In the genomic region with DNA sequence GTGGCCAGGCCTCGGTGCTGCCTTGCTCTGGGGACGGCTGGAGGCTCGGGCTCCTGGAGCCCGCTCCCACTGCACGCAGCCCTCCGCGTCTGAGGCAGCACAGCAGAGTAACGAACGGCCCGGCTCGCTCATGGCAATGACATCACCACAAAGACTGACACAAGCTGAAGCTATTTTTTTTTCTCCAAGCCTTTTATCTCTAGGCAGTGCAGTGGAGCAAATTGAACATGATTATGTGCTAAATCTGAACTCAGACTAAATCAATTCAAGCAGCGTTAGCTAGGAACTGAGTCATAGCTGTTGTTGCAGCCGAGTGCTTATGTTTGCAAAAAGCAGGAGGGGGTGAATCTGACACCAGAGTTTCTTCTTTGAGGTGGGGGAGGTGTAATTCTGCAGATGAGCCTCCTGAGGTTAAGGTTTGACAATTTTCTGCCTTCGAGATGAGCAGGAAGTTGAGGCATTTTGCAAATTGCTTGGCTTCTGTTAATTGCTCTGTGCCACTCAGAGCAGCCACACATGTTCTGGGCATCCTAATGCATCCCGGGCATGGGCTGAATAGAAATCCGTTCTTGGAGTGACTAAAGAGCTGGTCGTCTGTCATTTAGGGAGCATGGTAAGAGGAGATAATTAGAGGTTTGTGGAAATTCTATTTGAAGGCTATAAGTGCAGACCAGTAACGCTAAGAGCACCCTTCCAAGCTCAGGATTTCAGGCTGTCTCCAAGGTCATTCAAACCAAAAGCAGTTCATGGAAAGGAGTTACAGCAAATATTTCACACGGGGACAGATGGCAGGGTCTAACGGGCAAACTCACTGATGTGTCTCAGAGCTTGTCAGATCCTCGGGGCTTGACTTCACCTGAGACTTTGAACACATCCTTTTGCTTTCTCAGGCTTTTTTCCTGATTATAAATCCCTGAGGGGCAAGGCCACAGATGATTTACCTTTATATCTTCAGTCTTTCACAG, we compare ENCODE assay signal across 9 cellular contexts.
DNase-seq lines count a peak whose midpoint lies in the region; ATAC-seq, FAIRE-seq and TF ChIP-seq lines count a peak whose summit lies in the region.
"Had no signal": no experiment of that assay in that cellular context is flagged by ENCODE, and none has a peak within 500 bp of the region (broad histone marks: within the 10 kb centered on the region; RNA-seq: fewer than 3 reads in every experiment).

No MANE protein-coding gene starts in this region.

- H4K5ac ChIP-seq in H1 (ENCODE audit: insufficient read length, low read depth, low read length), result no peak overlapping the region

- TF ChIP-seq RAD21 in H1 (IDR thresholded peaks at IDR 0.05 in 1 of 2, conservative IDR thresholded peaks at IDR 0.05 in 1 of 2; ENCODE audit: low read depth in 2 of 2, low read length in 2 of 2), result no peak

- POLR2A ChIA-PET in H1 (lab: Charles Lee; ENCODE audit: partially characterized antibody) (interaction anchor here (1.9 kb wide), 1 partner anchor 11 kb away, joined by 4 read pairs; no protein-coding TSS in a partner anchor), GM10248 (lab: Yijun Ruan, JAX) (no interaction called here)

- no peak overlapping the region for H3K4ac ChIP-seq in H1 (replicated peaks; ENCODE audit: insufficient read length, low read depth, low read length)

- no peaks in the 10 kb centered on the region for H3K27me3 ChIP-seq in H1 (replicated peaks in 1 of 4; ENCODE audit: control insufficient read depth in 3 of 4, extremely low read depth in 1 of 4, insufficient read depth in 3 of 4, low read length in 3 of 4)
- no peaks in the 10 kb centered on the region for H3K27me3 ChIP-seq in tibial artery

- H3K4me1 ChIP-seq in H1 (replicated peaks in 1 of 4; ENCODE audit: control insufficient read depth in 3 of 4, insufficient read depth in 4 of 4, low read length in 3 of 4) (peaks cover 0 to 7% (median 3%) of the 10 kb centered on the region in 4 experiments; a peak in 3 of 7 replicates), tibial artery (peaks cover 0 to 94% (median 46%) of the 10 kb centered on the region in 4 donors)

- no peaks in the 10 kb centered on the region for H3K79me2 ChIP-seq in H1 (ENCODE audit: control insufficient read depth in 1 of 2, insufficient read depth in 2 of 2, low read length in 2 of 2)

- no peak overlapping the region for H3K56ac ChIP-seq in H1 (replicated peaks; ENCODE audit: insufficient read length, low read depth, low read length)

- no peak overlapping the region for H2BK20ac ChIP-seq in H1 (ENCODE audit: low read length)

- H2BK5ac ChIP-seq in H1 (ENCODE audit: low read depth, low read length), result no peak overlapping the region

- H3K18ac ChIP-seq in H1 (ENCODE audit: extremely low read depth, low read length), result no peak overlapping the region

- no peaks in the 10 kb centered on the region for H3K79me1 ChIP-seq in H1 (ENCODE audit: low read depth, low read length)

- intact Hi-C loops in tibial artery (cut with DNase I; ENCODE audit: low total_unique reads), result no loop called here
- intact Hi-C loops in activated T-helper 2 cell treated with anti-CD3 and anti-CD28 coated beads, Interferon-gamma antibody, Interleukin-2, Interleukin-4, amounts not matched to agents 10 μg/mL and 5 μg/mL and 100 μg/mL, durations not matched to agents 14 hours and 24 hours and 36 hours (cut with micrococcal nuclease), result no loop called here

- no peaks in the 10 kb centered on the region for H4K20me1 ChIP-seq in H1 (replicated peaks in 1 of 2; ENCODE audit: control insufficient read depth in 1 of 2, insufficient read depth in 2 of 2, low read length in 2 of 2)

- no peaks in the 10 kb centered on the region for H3K9me3 ChIP-seq in H1 (ENCODE audit: insufficient read depth in 2 of 2, low read depth in 1 of 2, low read length in 1 of 2)
- H3K9me3 ChIP-seq in tibial artery, result no peaks in the 10 kb centered on the region

- no peak overlapping the region for H3K4me3 Mint-ChIP-seq in activated T-helper 2 cell treated with anti-CD3 and anti-CD28 coated beads, Interferon-gamma antibody, Interleukin-2, Interleukin-4, amounts not matched to agents 10 μg/mL and 5 μg/mL and 100 μg/mL, durations not matched to agents 14 hours and 24 hours and 36 hours (ENCODE audit: low read depth)

- TF ChIP-seq CTCF in H1 (IDR thresholded peaks at IDR 0.05; ENCODE audit: control extremely low read depth in 1 of 3, insufficient read depth in 1 of 3, low read depth in 1 of 3, low read length in 3 of 3) (no peak), tibial artery (IDR thresholded peaks at IDR 0.05) (no peak), GM10248 (IDR thresholded peaks at IDR 0.05; ENCODE audit: control extremely low read depth, extremely low read depth, low read depth, missing control alignments) (no peak)

- H3K36me3 ChIP-seq in H1 (ENCODE audit: control insufficient read depth in 2 of 4, insufficient read depth in 4 of 4, low read length in 3 of 4), result no peaks in the 10 kb centered on the region
- no peaks in the 10 kb centered on the region for H3K36me3 ChIP-seq in tibial artery

- no peak overlapping the region for H3K14ac ChIP-seq in H1 (ENCODE audit: insufficient read length)

- no peak overlapping the region for H2BK15ac ChIP-seq in H1 (ENCODE audit: low read length)

- no peak overlapping the region for H2BK120ac ChIP-seq in H1 (replicated peaks; ENCODE audit: low read depth, low read length)

- peaks cover 20% of the 10 kb centered on the region for H3K27me3 Mint-ChIP-seq in activated T-helper 2 cell treated with anti-CD3 and anti-CD28 coated beads, Interferon-gamma antibody, Interleukin-2, Interleukin-4, amounts not matched to agents 10 μg/mL and 5 μg/mL and 100 μg/mL, durations not matched to agents 14 hours and 24 hours and 36 hours (ENCODE audit: low read depth)

- no peak for TF ChIP-seq POLR2A in H1 (IDR thresholded peaks at IDR 0.05; ENCODE audit: control extremely low read depth in 1 of 2, low read depth in 2 of 2, low read length in 2 of 2)

- ATAC-seq in HG02763 (IDR thresholded peaks at IDR 0.05; ENCODE audit: unreplicated experiment), result no peak

- H2BK12ac ChIP-seq in H1 (ENCODE audit: low read depth, low read length), result no peak overlapping the region

- no peak overlapping the region for H3K9ac ChIP-seq in H1 (replicated peaks in 1 of 4; ENCODE audit: extremely low read depth in 1 of 4, low read depth in 3 of 4, low read length in 3 of 4)

- peak; percentile 14 for DNase-seq in ELF-1 (ENCODE audit: low read depth, low spot score)
- DNase-seq in NCI-H2081 (lab: John Stamatoyannopoulos, UW), result peak; percentile 53 to 83
- peak in 1 of 2 experiments; percentile 47 for DNase-seq in H1 (ENCODE audit: low read depth in 1 of 2, low spot score in 2 of 2)
- peak; percentile 57 for DNase-seq in occipital lobe (lab: John Stamatoyannopoulos, UW)
- no peak for DNase-seq in tibial artery
- DNase-seq in GM10248 (ENCODE audit: extremely low spot score), result no peak
- DNase-seq in activated T-helper 2 cell treated with anti-CD3 and anti-CD28 coated beads, Interferon-gamma antibody, Interleukin-2, Interleukin-4, amounts not matched to agents 10 μg/mL and 5 μg/mL and 100 μg/mL, durations not matched to agents 14 hours and 24 hours and 36 hours (ENCODE audit: low spot score), result no peak

- 70% methylated on average over 21 of the region's 21 CpGs; no CpG with 5 or more reads in 1 of the 2 experiments for WGBS in H1 (ENCODE audit: extremely low coverage in 1 of 2, insufficient coverage in 1 of 2, insufficient read length in 1 of 2, insufficient replicate concordance in 2 of 2, low coverage in 1 of 2, low lambda C conversion rate in 2 of 2, missing lambda C conversion rate in 1 of 2), 2 experiments

- peak; percentile 24 for FAIRE-seq in H1 (lab: Jason Lieb, UNC)
- FAIRE-seq: colon had no signal

- no peak overlapping the region for H2AK5ac ChIP-seq in H1 (ENCODE audit: low read depth, low read length)

- H4K8ac ChIP-seq in H1 (ENCODE audit: extremely low read depth, insufficient read depth, low read length), result no peak overlapping the region

- CTCF ChIA-PET in H1 (lab: Charles Lee; ENCODE audit: partially characterized antibody) (interaction anchor here (1.1 to 1.2 kb wide), 2 partner anchors 9 to 106 kb away, joined by 3 read pairs; no protein-coding TSS in a partner anchor), GM10248 (lab: Yijun Ruan, JAX) (interaction anchor here (1.3 to 1.8 kb wide), 2 partner anchors 12 to 13 kb away, joined by 4 read pairs; no protein-coding TSS in a partner anchor)

- no peaks in the 10 kb centered on the region for H3K36me3 Mint-ChIP-seq in activated T-helper 2 cell treated with anti-CD3 and anti-CD28 coated beads, Interferon-gamma antibody, Interleukin-2, Interleukin-4, amounts not matched to agents 10 μg/mL and 5 μg/mL and 100 μg/mL, durations not matched to agents 14 hours and 24 hours and 36 hours (ENCODE audit: low read depth)

- no peak overlapping the region for H3K4me3 ChIP-seq in H1 (ENCODE audit: extremely low read depth in 1 of 4, insufficient read depth in 2 of 4, low read depth in 3 of 4, low read length in 4 of 4)
- no peak overlapping the region for H3K4me3 ChIP-seq in tibial artery

- H3K23me2 ChIP-seq in H1 (ENCODE audit: low read depth, low read length), result no peaks in the 10 kb centered on the region

- no peak overlapping the region for H4K91ac ChIP-seq in H1 (replicated peaks; ENCODE audit: insufficient read length, low read length)

- H3K27ac ChIP-seq in H1 (ENCODE audit: low read depth, low read length) (no peak overlapping the region), tibial artery (no peak overlapping the region)

- no peak overlapping the region for H3K23ac ChIP-seq in H1 (ENCODE audit: insufficient read length)

- no peak for TF ChIP-seq EP300 in H1 (IDR thresholded peaks at IDR 0.05; ENCODE audit: borderline replicate concordance in 1 of 2, low read depth in 2 of 2, low read length in 2 of 2)

- peak overlapping the region; percentile 30 to 35; a peak in 2 of 4 replicates for H3K4me2 ChIP-seq in H1 (ENCODE audit: insufficient read depth in 1 of 2, low read depth in 2 of 2, low read length in 2 of 2)

- no peak overlapping the region for H3K27ac Mint-ChIP-seq in activated T-helper 2 cell treated with anti-CD3 and anti-CD28 coated beads, Interferon-gamma antibody, Interleukin-2, Interleukin-4, amounts not matched to agents 10 μg/mL and 5 μg/mL and 100 μg/mL, durations not matched to agents 14 hours and 24 hours and 36 hours

- H3K9me3 Mint-ChIP-seq in activated T-helper 2 cell treated with anti-CD3 and anti-CD28 coated beads, Interferon-gamma antibody, Interleukin-2, Interleukin-4, amounts not matched to agents 10 μg/mL and 5 μg/mL and 100 μg/mL, durations not matched to agents 14 hours and 24 hours and 36 hours, result no peaks in the 10 kb centered on the region

- peaks cover 5% of the 10 kb centered on the region for H3K4me1 Mint-ChIP-seq in activated T-helper 2 cell treated with anti-CD3 and anti-CD28 coated beads, Interferon-gamma antibody, Interleukin-2, Interleukin-4, amounts not matched to agents 10 μg/mL and 5 μg/mL and 100 μg/mL, durations not matched to agents 14 hours and 24 hours and 36 hours (ENCODE audit: low read depth)

- H2AFZ ChIP-seq in H1 (ENCODE audit: low read length), result no peak overlapping the region

Comparison
In these comparisons a context has a peak if more than half of its experiments do, and no peak if none do; other contexts are left out.
1. DNase-seq: peak in ELF-1 (single experiment), NCI-H2081 (2 of 2) and occipital lobe (single experiment); none in tibial artery (0 of 2), GM10248 (single experiment) and activated T-helper 2 cell treated with anti-CD3 and anti-CD28 coated beads, Interferon-gamma antibody, Interleukin-2, Interleukin-4, amounts not matched to agents 10 μg/mL and 5 μg/mL and 100 μg/mL, durations not matched to agents 14 hours and 24 hours and 36 hours (single experiment).